In genomic region chr1:161021168-161021958, GRCh38 we compare ENCODE assay signal across 8 cellular contexts. TPM values are rescaled to one million over a fixed set of nuclear protein-coding genes. Genes with fewer than 3 reads are reported as not detected.
DNase-seq lines count a peak whose midpoint lies in the region; ATAC-seq and TF ChIP-seq lines count a peak whose summit lies in the region.

No MANE protein-coding gene starts in this region.

- H3K4me2 ChIP-seq in mesenchymal stem cell (ENCODE audit: low read length, poor library complexity, severe bottlenecking) = peak overlapping the region; percentile 96

- no peaks in the 10 kb centered on the region for H3K36me3 ChIP-seq in effector memory CD4-positive, alpha-beta T cell (ENCODE audit: control insufficient read depth, insufficient read depth, low read length)
- H3K36me3 ChIP-seq in mesenchymal stem cell (ENCODE audit: control insufficient read depth in 1 of 2, insufficient read depth in 2 of 2, low read depth in 1 of 2, low read length in 2 of 2) = no peaks in the 10 kb centered on the region

- H3K14ac ChIP-seq in mesenchymal stem cell (ENCODE audit: low read length in 2 of 2) = no peak overlapping the region

- H4K91ac ChIP-seq in mesenchymal stem cell (ENCODE audit: low read length) = no peak overlapping the region

- no peaks in the 10 kb centered on the region for H3K9me3 Mint-ChIP-seq in activated CD8-positive, alpha-beta T cell treated with anti-CD3 and anti-CD28 coated beads for 36 hours

- H4K8ac ChIP-seq in mesenchymal stem cell (ENCODE audit: low read length) = no peak overlapping the region

- no peak overlapping the region for H2BK12ac ChIP-seq in mesenchymal stem cell (ENCODE audit: low read length in 2 of 2)

- ATAC-seq in GM19351 (IDR thresholded peaks at IDR 0.05; ENCODE audit: unreplicated experiment) (peak; percentile 93), HG03460 (IDR thresholded peaks at IDR 0.05; ENCODE audit: unreplicated experiment) (peak; percentile 83)
- ATAC-seq in activated CD8-positive, alpha-beta T cell treated with anti-CD3 and anti-CD28 coated beads for 36 hours = peak; percentile 95

- no peaks in the 10 kb centered on the region for H3K36me3 Mint-ChIP-seq in activated CD8-positive, alpha-beta T cell treated with anti-CD3 and anti-CD28 coated beads for 36 hours (ENCODE audit: low read depth)

- POLR2A ChIA-PET in activated CD8-positive, alpha-beta T cell treated with anti-CD3 and anti-CD28 coated beads for 36 hours (lab: Charles Lee) = interaction anchor here (0.9 to 2.2 kb wide), 10 partner anchors 10 to 224 kb away, joined by 3 to 11 read pairs (median 3); partner anchors contain the start of genes KLHDC9 and USF1

- no peak overlapping the region for H3K23ac ChIP-seq in mesenchymal stem cell (ENCODE audit: low read length in 2 of 2)

- H2AFZ ChIP-seq in mesenchymal stem cell (ENCODE audit: low read depth, low read length) = no peak overlapping the region

- H3K79me1 ChIP-seq in mesenchymal stem cell (replicated peaks; ENCODE audit: low read length, poor library complexity, severe bottlenecking) = no peaks in the 10 kb centered on the region

- H3K9me3 ChIP-seq in effector memory CD4-positive, alpha-beta T cell (ENCODE audit: control insufficient read depth, low read length) = no peaks in the 10 kb centered on the region
- no peaks in the 10 kb centered on the region for H3K9me3 ChIP-seq in mesenchymal stem cell (ENCODE audit: control insufficient read depth, low read length)

- no peak overlapping the region for H2BK120ac ChIP-seq in mesenchymal stem cell (ENCODE audit: low read depth, low read length)

- H2AK5ac ChIP-seq in mesenchymal stem cell (ENCODE audit: low read length, severe bottlenecking) = no peak overlapping the region

- H3K9ac ChIP-seq in mesenchymal stem cell (ENCODE audit: low read length) = peak overlapping the region; percentile 12

- H3K4me3 Mint-ChIP-seq in activated CD8-positive, alpha-beta T cell treated with anti-CD3 and anti-CD28 coated beads for 36 hours = peak overlapping the region; percentile 87

- CTCF ChIA-PET in activated CD8-positive, alpha-beta T cell treated with anti-CD3 and anti-CD28 coated beads for 36 hours (lab: Charles Lee) = interaction anchor here (0.8 to 3.3 kb wide), 11 partner anchors 9 to 160 kb away, joined by 3 to 11 read pairs (median 5); partner anchors contain the start of genes KLHDC9 and USF1

- H3K27me3 ChIP-seq in effector memory CD4-positive, alpha-beta T cell (replicated peaks; ENCODE audit: control insufficient read depth, insufficient read depth, low read length, poor library complexity, severe bottlenecking) = no peaks in the 10 kb centered on the region
- peaks cover 9 to 33% of the 10 kb centered on the region in 2 experiments for H3K27me3 ChIP-seq in mesenchymal stem cell (ENCODE audit: control insufficient read depth in 1 of 2, insufficient read depth in 1 of 2, low read length in 2 of 2)

- no peak overlapping the region for H3K4ac ChIP-seq in mesenchymal stem cell (ENCODE audit: low read depth in 1 of 2, low read length in 2 of 2)

- H3K18ac ChIP-seq in mesenchymal stem cell (ENCODE audit: low read depth in 1 of 2, low read length in 2 of 2) = no peak overlapping the region

- WGBS in mesenchymal stem cell = 17% methylated on average over 33 of the region's 34 CpGs

- H3K4me3 ChIP-seq in effector memory CD4-positive, alpha-beta T cell (ENCODE audit: insufficient read depth, low read depth, low read length, poor library complexity, severe bottlenecking) = peak overlapping the region; percentile 69
- H3K4me3 ChIP-seq in mesenchymal stem cell (ENCODE audit: insufficient read depth in 1 of 2, low read depth in 1 of 2, low read length in 2 of 2) = peak overlapping the region; percentile 61 to 83

- TF ChIP-seq CTCF in activated CD8-positive, alpha-beta T cell treated with anti-CD3 and anti-CD28 coated beads for 36 hours (IDR thresholded peaks at IDR 0.05) = no peak

- DNase-seq in C1 segment of cervical spinal cord (lab: John Stamatoyannopoulos, UW) = peak in 9 of 14 donors; percentile 6 to 59 (median 29)
- peak; percentile 86 for DNase-seq in NCI-H82 (lab: John Stamatoyannopoulos, UW)
- DNase-seq in activated CD8-positive, alpha-beta T cell treated with anti-CD3 and anti-CD28 coated beads for 36 hours = peak; percentile 90
- DNase-seq in effector memory CD4-positive, alpha-beta T cell = peak; percentile 88 to 92 (median 90)
- peak; percentile 58 for DNase-seq in mesenchymal stem cell
- DNase-seq in stimulated activated CD8-positive, alpha-beta memory T cell treated with anti-CD3 and anti-CD28 coated beads, Interleukin-15, amount 100 ng/mL, for 1 hour (ENCODE audit: low read depth) = peak; percentile 79

- H3K27ac Mint-ChIP-seq in activated CD8-positive, alpha-beta T cell treated with anti-CD3 and anti-CD28 coated beads for 36 hours = peak overlapping the region; percentile 81

- no peak overlapping the region for H2BK5ac ChIP-seq in mesenchymal stem cell (ENCODE audit: low read depth, low read length, poor library complexity, severe bottlenecking)

- no peak overlapping the region for H2BK15ac ChIP-seq in mesenchymal stem cell (ENCODE audit: low read depth, poor library complexity, severe bottlenecking)

- peaks cover 39% of the 10 kb centered on the region for H3K4me1 Mint-ChIP-seq in activated CD8-positive, alpha-beta T cell treated with anti-CD3 and anti-CD28 coated beads for 36 hours (ENCODE audit: low read depth)

- peaks cover 18% of the 10 kb centered on the region for H3K4me1 ChIP-seq in effector memory CD4-positive, alpha-beta T cell (ENCODE audit: control insufficient read depth, insufficient read depth, low read length, poor library complexity, severe bottlenecking)
- H3K4me1 ChIP-seq in mesenchymal stem cell (ENCODE audit: control insufficient read depth, insufficient read depth, low read depth, low read length) = peaks cover 9% of the 10 kb centered on the region

- peak overlapping the region; percentile 62 for H3K27ac ChIP-seq in effector memory CD4-positive, alpha-beta T cell (ENCODE audit: insufficient read depth, low read length, poor library complexity, severe bottlenecking)
- H3K27ac ChIP-seq in mesenchymal stem cell (ENCODE audit: low read length, poor library complexity, severe bottlenecking) = no peak overlapping the region

- H3K27me3 Mint-ChIP-seq in activated CD8-positive, alpha-beta T cell treated with anti-CD3 and anti-CD28 coated beads for 36 hours = no peaks in the 10 kb centered on the region

- intact Hi-C loops in activated CD8-positive, alpha-beta T cell treated with anti-CD3 and anti-CD28 coated beads for 36 hours (cut with micrococcal nuclease) = no loop called here

RNA-seq across cellular contexts. Expression of gene F11R, which starts 0.4 kb away (rescaled TPM):
- 10 to 100 TPM; 19.0 to 20.9 TPM for total RNA-seq in activated CD8-positive, alpha-beta T cell treated with anti-CD3 and anti-CD28 coated beads for 36 hours
- polyA plus RNA-seq in mesenchymal stem cell (2013, experiment 1 of 2) = 4.0 TPM
- 4.8 TPM for polyA plus RNA-seq in mesenchymal stem cell (2013, experiment 2 of 2)

RNA-seq across cellular contexts. Expression of gene TSTD1, which starts 17.4 kb away (rescaled TPM):
- total RNA-seq in activated CD8-positive, alpha-beta T cell treated with anti-CD3 and anti-CD28 coated beads for 36 hours = 10 to 100 TPM; 70.8 to 78.7 TPM
- 0.57 TPM for polyA plus RNA-seq in mesenchymal stem cell (2013, experiment 1 of 2)
- polyA plus RNA-seq in mesenchymal stem cell (2013, experiment 2 of 2) = 0.51 TPM

RNA-seq across cellular contexts. Expression of gene USF1, which starts 24.4 kb away (rescaled TPM):
- total RNA-seq in activated CD8-positive, alpha-beta T cell treated with anti-CD3 and anti-CD28 coated beads for 36 hours = 10 to 100 TPM; 50.0 to 52.1 TPM
- polyA plus RNA-seq in mesenchymal stem cell (2013, experiment 1 of 2) = 22.4 TPM
- polyA plus RNA-seq in mesenchymal stem cell (2013, experiment 2 of 2) = 21.8 TPM

RNA-seq across cellular contexts. Expression of gene ARHGAP30, which starts 48.3 kb away (rescaled TPM):
- 100 to 1,000 TPM; 174 to 175 TPM for total RNA-seq in activated CD8-positive, alpha-beta T cell treated with anti-CD3 and anti-CD28 coated beads for 36 hours
- polyA plus RNA-seq in mesenchymal stem cell (2013, experiment 1 of 2) = 0.04 TPM
- polyA plus RNA-seq in mesenchymal stem cell (2013, experiment 2 of 2) = 0.03 TPM

Comparison
In these comparisons a context has a peak if more than half of its experiments do, and no peak if none do; other contexts are left out.
1. DNase-seq: peak in every context shown above with its lines; median percentile 90 in activated CD8-positive, alpha-beta T cell treated with anti-CD3 and anti-CD28 coated beads for 36 hours; 90 in effector memory CD4-positive, alpha-beta T cell; 86 in NCI-H82; 79 in stimulated activated CD8-positive, alpha-beta memory T cell treated with anti-CD3 and anti-CD28 coated beads, Interleukin-15, amount 100 ng/mL, for 1 hour; 58 in mesenchymal stem cell; 29 in C1 segment of cervical spinal cord.